ENCODE assay signal across 8 cellular contexts in the genomic region with DNA sequence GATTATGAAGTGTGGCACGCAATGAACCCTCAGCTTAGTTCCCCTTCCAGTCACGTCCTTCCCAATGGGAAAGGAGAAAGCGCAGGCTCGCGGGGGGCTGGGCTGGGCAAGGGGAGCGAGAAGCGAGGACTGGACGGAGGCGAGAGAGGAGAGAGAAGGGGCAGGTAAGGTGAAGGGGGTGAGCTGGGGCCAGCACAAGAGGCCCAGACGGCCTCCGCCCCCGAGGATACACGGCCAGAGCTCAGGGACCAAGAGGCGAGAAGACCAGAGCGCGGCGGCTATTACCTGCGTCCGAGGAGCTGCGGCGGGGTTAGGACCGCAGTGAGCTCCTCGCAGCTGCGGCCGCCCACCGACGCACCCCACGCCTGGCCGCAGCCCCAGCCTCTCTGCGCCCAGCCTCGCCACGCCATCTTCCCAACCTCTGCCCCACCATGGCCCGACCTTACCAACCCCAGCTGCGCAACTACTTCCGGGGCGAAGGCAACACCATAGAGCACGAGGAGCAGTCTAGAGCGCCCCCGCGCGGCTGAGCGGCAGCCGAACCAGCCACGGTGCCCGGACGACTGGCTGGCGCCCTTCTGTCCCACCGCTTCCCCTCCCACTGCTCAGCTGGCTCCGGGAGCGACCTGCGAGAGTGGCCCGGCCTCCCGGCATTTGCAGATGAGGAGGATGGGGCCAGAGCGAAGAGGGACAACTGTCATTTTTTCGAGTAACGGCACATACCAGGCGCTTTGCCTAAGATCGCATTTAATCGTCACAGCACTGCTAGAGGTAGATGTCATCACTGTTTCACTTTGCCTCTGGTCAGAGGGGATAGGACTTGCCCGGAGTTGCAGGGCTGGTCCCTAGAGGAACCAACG. TPM values are rescaled to one million over a fixed set of nuclear protein-coding genes. Genes with fewer than 3 reads are reported as not detected.
DNase-seq lines count a peak whose midpoint lies in the region; ATAC-seq and TF ChIP-seq lines count a peak whose summit lies in the region.

A gene with protein sequence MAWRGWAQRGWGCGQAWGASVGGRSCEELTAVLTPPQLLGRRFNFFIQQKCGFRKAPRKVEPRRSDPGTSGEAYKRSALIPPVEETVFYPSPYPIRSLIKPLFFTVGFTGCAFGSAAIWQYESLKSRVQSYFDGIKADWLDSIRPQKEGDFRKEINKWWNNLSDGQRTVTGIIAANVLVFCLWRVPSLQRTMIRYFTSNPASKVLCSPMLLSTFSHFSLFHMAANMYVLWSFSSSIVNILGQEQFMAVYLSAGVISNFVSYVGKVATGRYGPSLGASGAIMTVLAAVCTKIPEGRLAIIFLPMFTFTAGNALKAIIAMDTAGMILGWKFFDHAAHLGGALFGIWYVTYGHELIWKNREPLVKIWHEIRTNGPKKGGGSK (minus strand): TSS at position 444 of the 860 bp plus-strand sequence. CDS start 34 bp downstream, at position 410.

- peaks cover 55% of the 10 kb centered on the region for H3K79me2 ChIP-seq in GM23248 (ENCODE audit: insufficient read depth)
- peaks cover 43% of the 10 kb centered on the region for H3K79me2 ChIP-seq in fibroblast of lung (ENCODE audit: control insufficient read depth, insufficient read depth, low read length)

- no peaks in the 10 kb centered on the region for H3K27me3 Mint-ChIP-seq in activated T-helper 1 cell treated with anti-CD3 and anti-CD28 coated beads, Interleukin-12 subunit alpha, Interleukin-12 subunit beta, Interleukin-2, Interleukin-4 antibody, amounts not matched to agents 30 ng/mL and 10 ng/mL and 1 ng/mL, durations not matched to agents 14 hours and 24 hours and 36 hours (ENCODE audit: insufficient read depth)
- H3K27me3 Mint-ChIP-seq in naive thymus-derived CD8-positive, alpha-beta T cell = peaks cover 0 to 1% (median 0%) of the 10 kb centered on the region in 5 donors

- H3K4me2 ChIP-seq in GM23248 (ENCODE audit: unreplicated experiment) (peak within 1 kb of the TSS; percentile 94), fibroblast of lung (ENCODE audit: extremely low read depth, insufficient read depth, low read length) (peak within 1 kb of the TSS; percentile 97)

- H3K4me1 ChIP-seq in GM23248 (ENCODE audit: insufficient read depth) (peaks cover 21% of the 10 kb centered on the region), fibroblast of lung (ENCODE audit: control insufficient read depth, extremely low read depth, insufficient read depth, low read length) (no peaks in the 10 kb centered on the region)

- intact Hi-C loops in activated T-helper 1 cell treated with anti-CD3 and anti-CD28 coated beads, Interleukin-12 subunit alpha, Interleukin-12 subunit beta, Interleukin-2, Interleukin-4 antibody, amounts not matched to agents 30 ng/mL and 10 ng/mL and 1 ng/mL, durations not matched to agents 14 hours and 24 hours and 36 hours (cut with micrococcal nuclease) = loop anchor here (1.0 to 5.0 kb wide), 16 partner anchors 11 to 762 kb away; partner anchors contain the start of genes ABCC5, ABCF3, AP2M1 and EEF1AKMT4

- peak; percentile 81 to 95 for TF ChIP-seq CTCF in fibroblast of lung (conservative IDR thresholded peaks at IDR 0.05 in 1 of 2, IDR thresholded peaks at IDR 0.05 in 1 of 2; ENCODE audit: low read depth in 1 of 2, low read length in 2 of 2)

- POLR2A ChIA-PET in naive thymus-derived CD8-positive, alpha-beta T cell (lab: Charles Lee) = interaction anchor here (0.6 to 1.7 kb wide), 7 partner anchors 11 to 345 kb away, joined by 3 to 9 read pairs (median 6); partner anchors contain the start of genes ABCC5, KLHL24, MAP6D1 and VWA5B2

- peaks cover 35% of the 10 kb centered on the region for H3K4me1 Mint-ChIP-seq in activated T-helper 1 cell treated with anti-CD3 and anti-CD28 coated beads, Interleukin-12 subunit alpha, Interleukin-12 subunit beta, Interleukin-2, Interleukin-4 antibody, amounts not matched to agents 30 ng/mL and 10 ng/mL and 1 ng/mL, durations not matched to agents 14 hours and 24 hours and 36 hours (ENCODE audit: low read depth)
- H3K4me1 Mint-ChIP-seq in naive thymus-derived CD8-positive, alpha-beta T cell = peaks cover 23 to 47% (median 37%) of the 10 kb centered on the region in 4 donors

- no peaks in the 10 kb centered on the region for H3K27me3 ChIP-seq in GM23248 (replicated peaks; ENCODE audit: insufficient read depth)
- no peaks in the 10 kb centered on the region for H3K27me3 ChIP-seq in fibroblast of lung (ENCODE audit: control insufficient read depth, insufficient read depth, low read length)

- no peaks in the 10 kb centered on the region for H3K9me2 ChIP-seq in GM23248 (ENCODE audit: insufficient read depth)

- H4K20me1 ChIP-seq in GM23248 (ENCODE audit: insufficient read depth) (no peaks in the 10 kb centered on the region; the same call in 1 of the 2 replicates), fibroblast of lung (ENCODE audit: control insufficient read depth, extremely low read depth, insufficient read depth, low read length) (no peaks in the 10 kb centered on the region)

- H3K36me3 ChIP-seq in GM23248 (ENCODE audit: low read depth) (no peaks in the 10 kb centered on the region), fibroblast of lung (ENCODE audit: control insufficient read depth, insufficient read depth, low read length) (no peaks in the 10 kb centered on the region)

- peak within 1 kb of the TSS; percentile 98 for H3K4me3 Mint-ChIP-seq in activated T-helper 1 cell treated with anti-CD3 and anti-CD28 coated beads, Interleukin-12 subunit alpha, Interleukin-12 subunit beta, Interleukin-2, Interleukin-4 antibody, amounts not matched to agents 30 ng/mL and 10 ng/mL and 1 ng/mL, durations not matched to agents 14 hours and 24 hours and 36 hours
- H3K4me3 Mint-ChIP-seq in naive thymus-derived CD8-positive, alpha-beta T cell = peak within 1 kb of the TSS; percentile 91 to 97 (median 94)

- H3K9me3 ChIP-seq in GM23248 (ENCODE audit: low read depth) (no peaks in the 10 kb centered on the region), fibroblast of lung (ENCODE audit: control insufficient read depth, insufficient read depth, low read depth, low read length) (no peaks in the 10 kb centered on the region)

- WGBS in GM23248 (ENCODE audit: low coverage in 1 of 2, low lambda C conversion rate in 2 of 2, missing lambda C conversion rate in 2 of 2), 2 experiments = 1% methylated on average over 57 to 61 of the region's 61 CpGs

- H3K27ac Mint-ChIP-seq in activated T-helper 1 cell treated with anti-CD3 and anti-CD28 coated beads, Interleukin-12 subunit alpha, Interleukin-12 subunit beta, Interleukin-2, Interleukin-4 antibody, amounts not matched to agents 30 ng/mL and 10 ng/mL and 1 ng/mL, durations not matched to agents 14 hours and 24 hours and 36 hours = peak within 1 kb of the TSS; percentile 99
- H3K27ac Mint-ChIP-seq in naive thymus-derived CD8-positive, alpha-beta T cell = peak within 1 kb of the TSS; percentile 89 to 96 (median 93)

- DNase-seq in EH (ENCODE audit: low read depth) = peak; percentile 91
- DNase-seq in GM23248 = peak; percentile 95
- DNase-seq in Kasumi-1 (lab: John Stamatoyannopoulos, UW) = peak; percentile 93 to 95
- peak; percentile 94 for DNase-seq in RKO (ENCODE audit: low spot score)
- peak; percentile 93 for DNase-seq in activated T-helper 1 cell treated with anti-CD3 and anti-CD28 coated beads, Interleukin-12 subunit alpha, Interleukin-12 subunit beta, Interleukin-2, Interleukin-4 antibody, amounts not matched to agents 30 ng/mL and 10 ng/mL and 1 ng/mL, durations not matched to agents 14 hours and 24 hours and 36 hours (ENCODE audit: low spot score)
- peak; percentile 79 to 89 for DNase-seq in fibroblast of lung (ENCODE audit: low read depth in 2 of 2)
- DNase-seq in naive thymus-derived CD8-positive, alpha-beta T cell = peak; percentile 89 to 98 (median 95)
- DNase-seq in stimulated activated naive CD4-positive, alpha-beta T cell (lab: John Stamatoyannopoulos, UW) = peak; percentile 86 to 96 (median 92)

- no peaks in the 10 kb centered on the region for H3F3A ChIP-seq in GM23248 (ENCODE audit: insufficient read depth)

- H3K27ac ChIP-seq in GM23248 (peak within 1 kb of the TSS; percentile 80), fibroblast of lung (ENCODE audit: insufficient read depth, low read length) (peak within 1 kb of the TSS; percentile 77)

- H3K4me3 ChIP-seq in GM23248 (peak within 1 kb of the TSS; percentile 97), fibroblast of lung (replicated peaks in 1 of 4; ENCODE audit: control extremely low read depth in 1 of 4, insufficient read depth in 1 of 4, low read depth in 3 of 4, low read length in 4 of 4) (peak within 1 kb of the TSS; percentile 58 to 96 (median 72))

- peaks cover 6% of the 10 kb centered on the region for H3K36me3 Mint-ChIP-seq in activated T-helper 1 cell treated with anti-CD3 and anti-CD28 coated beads, Interleukin-12 subunit alpha, Interleukin-12 subunit beta, Interleukin-2, Interleukin-4 antibody, amounts not matched to agents 30 ng/mL and 10 ng/mL and 1 ng/mL, durations not matched to agents 14 hours and 24 hours and 36 hours (ENCODE audit: low read depth)
- H3K36me3 Mint-ChIP-seq in naive thymus-derived CD8-positive, alpha-beta T cell = peaks cover 0 to 6% (median 2%) of the 10 kb centered on the region in 3 donors

- H3K9ac ChIP-seq in GM23248 (peak within 1 kb of the TSS; percentile 91), fibroblast of lung (ENCODE audit: insufficient read depth, low read length) (peak within 1 kb of the TSS; percentile 82)

- ATAC-seq in naive thymus-derived CD8-positive, alpha-beta T cell = peak; percentile 99 to 100

- H3K9me3 Mint-ChIP-seq in activated T-helper 1 cell treated with anti-CD3 and anti-CD28 coated beads, Interleukin-12 subunit alpha, Interleukin-12 subunit beta, Interleukin-2, Interleukin-4 antibody, amounts not matched to agents 30 ng/mL and 10 ng/mL and 1 ng/mL, durations not matched to agents 14 hours and 24 hours and 36 hours = no peaks in the 10 kb centered on the region
- no peaks in the 10 kb centered on the region for H3K9me3 Mint-ChIP-seq in naive thymus-derived CD8-positive, alpha-beta T cell

- H2AFZ ChIP-seq in GM23248 (peak within 1 kb of the TSS; percentile 100), fibroblast of lung (ENCODE audit: low read length) (peak within 1 kb of the TSS; percentile 100)

- in situ Hi-C loops in GM23248 (cut with MboI) = no loop called here

RNA-seq across cellular contexts. Expression of the gene that starts here (rescaled TPM):
- 35.9 and 36.9 TPM in 2 replicates for total RNA-seq in GM23248 (2014; rRNA removed; shearing (Covaris generic))
- polyA plus RNA-seq in GM23248 (2016; fragmentation: Nextera tagmentation; extraction: Ambion mirVana) = 61.7 and 65.0 TPM in 2 replicates
- total RNA-seq in activated T-helper 1 cell treated with anti-CD3 and anti-CD28 coated beads, Interleukin-12 subunit alpha, Interleukin-12 subunit beta, Interleukin-2, Interleukin-4 antibody, amounts not matched to agents 30 ng/mL and 10 ng/mL and 1 ng/mL, durations not matched to agents 14 hours and 24 hours and 36 hours = 93.7 and 98.2 TPM in 2 replicates
- 21.1 and 30.2 TPM in 2 replicates for total RNA-seq in fibroblast of lung
- polyA plus RNA-seq in fibroblast of lung = 55.9 and 59.7 TPM in 2 replicates
- 47.8 and 62.5 TPM in 2 replicates for polyA plus RNA-seq in fibroblast of lung (2012)
- 22.0 and 22.6 TPM in 2 replicates for polyA minus RNA-seq in fibroblast of lung (ENCODE audit: low replicate concordance)
- total RNA-seq in naive thymus-derived CD8-positive, alpha-beta T cell = 10 to 100 TPM; 45.3 to 49.0 TPM
- polyA plus RNA-seq in naive thymus-derived CD8-positive, alpha-beta T cell = 100 to 1,000 TPM; 108 to 155 (median 129) TPM

Comparison
In these comparisons a context has a peak if more than half of its experiments do, and no peak if none do; other contexts are left out.
1. Peak in every context shown above with its lines: DNase-seq, ATAC-seq, H3K4me3 ChIP-seq and H3K27ac ChIP-seq.